ENCODE assay signal across 9 cellular contexts in genomic region chr13:50635504-50635903, GRCh38.
A peak's percentile ranks its signal among the peaks of the same experiment; 100 is the strongest.
DNase-seq lines count a peak whose midpoint lies in the region; ATAC-seq, FAIRE-seq and TF ChIP-seq lines count a peak whose summit lies in the region.
"Had no signal": no experiment of that assay in that cellular context is flagged by ENCODE, and none has a peak within 500 bp of the region (broad histone marks: within the 10 kb centered on the region; RNA-seq: fewer than 3 reads in every experiment).

No MANE protein-coding gene starts in this region.

- no peaks in the 10 kb centered on the region for H3K36me3 ChIP-seq in lower lobe of right lung
- no peaks in the 10 kb centered on the region for H3K36me3 ChIP-seq in esophagus muscularis mucosa

- TF ChIP-seq CTCF in lower lobe of right lung (IDR thresholded peaks at IDR 0.05) = no peak
- no peak for TF ChIP-seq CTCF in esophagus muscularis mucosa (IDR thresholded peaks at IDR 0.05)

- no peak for DNase-seq in GM12892 (ENCODE audit: insufficient read length)
- peak; percentile 99 for DNase-seq in SKM-1 treated with dmso at 0.1 percent for 144 hours (lab: John Stamatoyannopoulos, UW; ENCODE audit: unreplicated experiment)
- DNase-seq in lower lobe of right lung = no peak
- no peak for DNase-seq in esophagus muscularis mucosa (ENCODE audit: extremely low spot score)
- DNase-seq in activated CD4-positive, alpha-beta T cell treated with anti-CD3 and anti-CD28 coated beads for 48 hours = no peak
- DNase-seq in NCI-H2081 (lab: John Stamatoyannopoulos, UW) = no peak

- peak; percentile 40 for ATAC-seq in HG02623 (IDR thresholded peaks at IDR 0.05; ENCODE audit: unreplicated experiment)
- ATAC-seq in lower lobe of right lung = peak; percentile 84 to 88
- ATAC-seq in GM18861 (IDR thresholded peaks at IDR 0.05; ENCODE audit: unreplicated experiment) = no peak

- no peak overlapping the region for H3K4me3 ChIP-seq in lower lobe of right lung
- H3K4me3 ChIP-seq in esophagus muscularis mucosa = no peak overlapping the region

- H3K27me3 ChIP-seq in lower lobe of right lung (ENCODE audit: low read depth) = no peaks in the 10 kb centered on the region
- no peaks in the 10 kb centered on the region for H3K27me3 ChIP-seq in esophagus muscularis mucosa

- FAIRE-seq in GM12892 (lab: Jason Lieb, UNC) = peak; percentile 85
- FAIRE-seq: TTC549 had no signal

- H3K27ac ChIP-seq in lower lobe of right lung = peak overlapping the region; percentile 71
- no peak overlapping the region for H3K27ac ChIP-seq in esophagus muscularis mucosa (replicated peaks in 1 of 4)

- peaks cover 7% of the 10 kb centered on the region for H3K4me1 ChIP-seq in lower lobe of right lung
- H3K4me1 ChIP-seq in esophagus muscularis mucosa = no peaks in the 10 kb centered on the region

- intact Hi-C loops in lower lobe of right lung (cut with DNase I) (no loop called here), esophagus muscularis mucosa (cut with DNase I) (no loop called here)

- TF ChIP-seq POLR2A in GM12892 (IDR thresholded peaks at IDR 0.05; ENCODE audit: low read depth, low read length) (no peak), esophagus muscularis mucosa (IDR thresholded peaks at IDR 0.05; ENCODE audit: low read depth) (no peak)

- 57% methylated on average over 3 of the region's 3 CpGs for WGBS in esophagus muscularis mucosa

- TF ChIP-seq EP300 in esophagus muscularis mucosa (IDR thresholded peaks at IDR 0.05) = no peak

- H3K9me3 ChIP-seq in lower lobe of right lung = no peaks in the 10 kb centered on the region
- no peaks in the 10 kb centered on the region for H3K9me3 ChIP-seq in esophagus muscularis mucosa
